Comparison of ENCODE assay signal across 27 cellular contexts in the genomic region with DNA sequence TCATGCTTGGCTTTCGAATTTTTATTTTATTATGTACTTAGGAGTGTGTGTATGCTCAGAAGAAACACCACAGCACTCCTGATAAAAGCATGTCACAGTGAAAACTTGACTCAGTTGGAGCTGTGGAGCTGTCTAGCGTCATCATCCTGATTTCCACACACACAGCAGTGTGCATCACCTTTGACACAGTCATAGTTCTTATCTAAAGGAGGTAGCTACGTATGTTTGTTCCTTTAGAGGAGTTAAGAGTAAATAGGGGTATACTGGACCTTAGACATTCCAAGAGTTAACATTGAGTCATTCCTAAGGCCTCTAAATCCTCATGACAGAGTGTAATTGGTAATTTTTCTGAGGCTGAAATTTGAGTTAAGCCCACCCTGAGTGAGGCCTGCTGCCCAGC.
DNase-seq lines count a peak whose midpoint lies in the region; ATAC-seq, FAIRE-seq and TF ChIP-seq lines count a peak whose summit lies in the region.
"Had no signal": no experiment of that assay in that cellular context is flagged by ENCODE, and none has a peak within 500 bp of the region (broad histone marks: within the 10 kb centered on the region; RNA-seq: fewer than 3 reads in every experiment).

No MANE protein-coding gene starts in this region.

- DNase-seq in LoVo (ENCODE audit: low spot score) (peak; percentile 82), cardiac fibroblast (ENCODE audit: low read depth in 2 of 2) (peak; percentile 12 to 37), HepG2 (ENCODE audit: low spot score) (peak; percentile 21), small intestine (peak; percentile 71), SIG-M5 (lab: John Stamatoyannopoulos, UW) (no peak), C1 segment of cervical spinal cord (lab: John Stamatoyannopoulos, UW) (no peak), NCI-H69 (lab: John Stamatoyannopoulos, UW) (no peak), amniotic stem cell (lab: John Stamatoyannopoulos, UW) (no peak)
- DNase-seq: activated CD4-positive, alpha-beta T cell treated with anti-CD3 and anti-CD28 coated beads, Interleukin-2, amount 10 ng/mL, durations not matched to agents 24 days and 14 days; activated naive CD4-positive, alpha-beta T cell treated with anti-CD3 and anti-CD28 coated beads, Interleukin-2, amount 50 U/mL, for 16 hours; aorta; CD4-positive, CD25-positive, alpha-beta regulatory T cell; DMS 273 treated with DMSO at 0.1 percent for 48 hours; HCEC 1CT; left cardiac atrium; natural killer cell; NCI-H1092; NCI-H1930; NCI-H446; NK-92 treated with Interleukin-12 subunit alpha and Interleukin-12 subunit beta, amount 100 ng/mL, for 24 hours; sigmoid colon; substantia nigra; T-helper 2 cell had no signal

- no peak for TF ChIP-seq RAD21 in HepG2 (CRISPR knock-in tag; IDR thresholded peaks at IDR 0.05)

- no peaks in the 10 kb centered on the region for H3K36me3 ChIP-seq in HepG2 (replicated peaks in 1 of 2; ENCODE audit: control insufficient read depth in 1 of 2, insufficient read depth in 2 of 2, low read length in 2 of 2)
- H3K36me3 ChIP-seq in small intestine (ENCODE audit: control insufficient read depth in 2 of 2, insufficient read depth in 2 of 2, low read length in 2 of 2), result no peaks in the 10 kb centered on the region
- H3K36me3 ChIP-seq: sigmoid colon had no signal

- 45% methylated on average over 3 of the region's 3 CpGs for WGBS in HepG2 (ENCODE audit: low lambda C conversion rate)
- WGBS in small intestine, 3 donors, result 31 to 61% (median 44%) methylated on average over 3 of the region's 3 CpGs

- no peaks in the 10 kb centered on the region for H3K9me3 ChIP-seq in HepG2 (ENCODE audit: low read length)
- no peaks in the 10 kb centered on the region for H3K9me3 ChIP-seq in small intestine (ENCODE audit: control insufficient read depth, low read depth)
- H3K9me3 ChIP-seq: sigmoid colon had no signal

- POLR2A ChIA-PET in HepG2 (lab: Yijun Ruan, JAX), result interaction anchor here (1.0 kb wide), 1 partner anchor 39 kb away, joined by 3 read pairs; no protein-coding TSS in a partner anchor

- TF ChIP-seq POLR2A in HepG2 (IDR thresholded peaks at IDR 0.05; ENCODE audit: insufficient read depth in 1 of 2, low read depth in 2 of 2, low read length in 2 of 2), result no peak

- FAIRE-seq in HepG2 (lab: Jason Lieb, UNC), result no peak
- FAIRE-seq in small intestine (lab: Jason Lieb, UNC), result no peak
- FAIRE-seq: colon had no signal

- intact Hi-C loops in HepG2 (cut with micrococcal nuclease; ENCODE audit: unreplicated experiment), result no loop called here

- H3K27ac ChIP-seq in HepG2 (ENCODE audit: extremely low read length, insufficient read depth, low read length) (no peak overlapping the region), small intestine (ENCODE audit: low read depth in 1 of 2, low read length in 1 of 2) (no peak overlapping the region)
- H3K27ac ChIP-seq: KMS-11, parathyroid adenoma, sigmoid colon, SK-N-MC had no signal

- H2AFZ ChIP-seq in HepG2 (ENCODE audit: low read length), result no peak overlapping the region
- H2AFZ ChIP-seq: parathyroid adenoma had no signal

- ATAC-seq in HepG2, result peak; percentile 14; the same call in 2 of the 3 replicates
- ATAC-seq: left cardiac atrium, natural killer cell had no signal

- TF ChIP-seq EP300 in HepG2 (IDR thresholded peaks at IDR 0.05; ENCODE audit: low read depth in 2 of 2, low read length in 2 of 2) (no peak; a peak in 1 of 4 replicates), HepG2 (CRISPR knock-in tag; IDR thresholded peaks at IDR 0.05; ENCODE audit: borderline replicate concordance) (0 out of 2 replicates have a peak, but pooled peaks have one; percentile 12)

- no peak overlapping the region for H3K4me3 ChIP-seq in cardiac fibroblast (replicated peaks in 1 of 2; ENCODE audit: low read depth in 2 of 2, low read length in 2 of 2)
- H3K4me3 ChIP-seq in HepG2 (replicated peaks in 1 of 3; ENCODE audit: insufficient read depth in 1 of 3, low read depth in 2 of 3, low read length in 3 of 3), result no peak overlapping the region
- no peak overlapping the region for H3K4me3 ChIP-seq in small intestine (ENCODE audit: low read depth in 1 of 2, low read length in 2 of 2)
- H3K4me3 ChIP-seq: sigmoid colon, SK-N-MC had no signal

- CTCF ChIA-PET in HepG2 (lab: Yijun Ruan, JAX; ENCODE audit: low intra/inter-chr PET ratio, low total read pairs), result no interaction called here

- H3K27me3 ChIP-seq in HepG2 (ENCODE audit: control insufficient read depth in 1 of 2, insufficient read depth in 2 of 2, low read length in 2 of 2) (no peaks in the 10 kb centered on the region), small intestine (ENCODE audit: control insufficient read depth in 2 of 2, insufficient read depth in 2 of 2, low read length in 2 of 2) (no peaks in the 10 kb centered on the region)
- H3K27me3 ChIP-seq: sigmoid colon had no signal

- in situ Hi-C loops in HepG2 (cut with HindIII; ENCODE audit: extremely low pct_ligation_motif_present, low pct_unique_long_range_greater_than_20kb), result no loop called here

- BruUV-seq in HepG2 (replicated peaks; lab: Mats Ljungman, UMichigan), result no TSS peak

- H3K79me2 ChIP-seq in HepG2 (ENCODE audit: insufficient read depth, low read length), result peaks cover 63% of the 10 kb centered on the region

- H3K4me2 ChIP-seq in HepG2 (ENCODE audit: low read depth, low read length), result no peak overlapping the region
- H3K4me2 ChIP-seq: KMS-11 had no signal

- H3K9ac ChIP-seq in HepG2 (ENCODE audit: insufficient read depth, low read depth, low read length), result no peak overlapping the region
- H3K9ac ChIP-seq: KMS-11, parathyroid adenoma had no signal

- no peaks in the 10 kb centered on the region for H4K20me1 ChIP-seq in HepG2 (ENCODE audit: insufficient read depth, low read length)

- TF ChIP-seq CTCF in cardiac fibroblast (IDR thresholded peaks at IDR 0.05; ENCODE audit: low read depth, low read length), result no peak
- no peak for TF ChIP-seq CTCF in HepG2 (CRISPR knock-in tag; IDR thresholded peaks at IDR 0.05)

- H3K4me1 ChIP-seq in HepG2 (ENCODE audit: insufficient read depth, low read length), result peaks cover 66% of the 10 kb centered on the region
- H3K4me1 ChIP-seq in small intestine (ENCODE audit: control insufficient read depth in 2 of 2, insufficient read depth in 1 of 2, low read depth in 1 of 2, low read length in 1 of 2), result peaks cover 0 to 2% of the 10 kb centered on the region in 2 donors
- H3K4me1 ChIP-seq: parathyroid adenoma had no signal

TF ChIP-seq in HepG2, 621 proteins besides CTCF, POLR2A, EP300 and RAD21:
- no peak for TF ChIP-seq ZNF75D (CRISPR knock-in tag; IDR thresholded peaks at IDR 0.05; ENCODE audit: borderline replicate concordance)
- no peak for TF ChIP-seq CREB1 (IDR thresholded peaks at IDR 0.05)
- TF ChIP-seq CREB1 (CRISPR knock-in tag; IDR thresholded peaks at IDR 0.05), result peak; percentile 41; the same call in 1 of the 2 replicates
- no peak for TF ChIP-seq SOX5 (CRISPR knock-in tag; IDR thresholded peaks at IDR 0.05; ENCODE audit: borderline replicate concordance)
- TF ChIP-seq, protein P1, sequence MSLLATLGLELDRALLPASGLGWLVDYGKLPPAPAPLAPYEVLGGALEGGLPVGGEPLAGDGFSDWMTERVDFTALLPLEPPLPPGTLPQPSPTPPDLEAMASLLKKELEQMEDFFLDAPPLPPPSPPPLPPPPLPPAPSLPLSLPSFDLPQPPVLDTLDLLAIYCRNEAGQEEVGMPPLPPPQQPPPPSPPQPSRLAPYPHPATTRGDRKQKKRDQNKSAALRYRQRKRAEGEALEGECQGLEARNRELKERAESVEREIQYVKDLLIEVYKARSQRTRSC (CRISPR knock-in tag; IDR thresholded peaks at IDR 0.05; ENCODE audit: low read depth), result no peak
- TF ChIP-seq RARG (CRISPR knock-in tag; IDR thresholded peaks at IDR 0.05; ENCODE audit: low read depth), result no peak
- TF ChIP-seq RXRB (CRISPR knock-in tag; IDR thresholded peaks at IDR 0.05; ENCODE audit: borderline replicate concordance), result peak; percentile 78
- 0 out of 2 replicates have a peak, but pooled peaks have one; percentile 32 for TF ChIP-seq GATAD2A (CRISPR knock-in tag; IDR thresholded peaks at IDR 0.05)
- TF ChIP-seq FOSL2 (CRISPR knock-in tag; IDR thresholded peaks at IDR 0.05), result peak; percentile 37; the same call in 1 of the 2 replicates
- TF ChIP-seq PPARG (CRISPR knock-in tag; conservative IDR thresholded peaks at IDR 0.05), result peak; percentile 93
- TF ChIP-seq ZSCAN22 (CRISPR knock-in tag; IDR thresholded peaks at IDR 0.05), result no peak
TF ChIP-seq in HepG2: peak in this region for 5.

Comparison
In these comparisons a context has a peak if more than half of its experiments do, and no peak if none do; other contexts are left out.
1. DNase-seq: peak in LoVo (single experiment), cardiac fibroblast (2 of 2), HepG2 (single experiment) and small intestine (single experiment); none in SIG-M5 (single experiment), C1 segment of cervical spinal cord (0 of 14), NCI-H69 (single experiment) and amniotic stem cell (single experiment).